ENCODE assay signal across 8 cellular contexts in the genomic region with DNA sequence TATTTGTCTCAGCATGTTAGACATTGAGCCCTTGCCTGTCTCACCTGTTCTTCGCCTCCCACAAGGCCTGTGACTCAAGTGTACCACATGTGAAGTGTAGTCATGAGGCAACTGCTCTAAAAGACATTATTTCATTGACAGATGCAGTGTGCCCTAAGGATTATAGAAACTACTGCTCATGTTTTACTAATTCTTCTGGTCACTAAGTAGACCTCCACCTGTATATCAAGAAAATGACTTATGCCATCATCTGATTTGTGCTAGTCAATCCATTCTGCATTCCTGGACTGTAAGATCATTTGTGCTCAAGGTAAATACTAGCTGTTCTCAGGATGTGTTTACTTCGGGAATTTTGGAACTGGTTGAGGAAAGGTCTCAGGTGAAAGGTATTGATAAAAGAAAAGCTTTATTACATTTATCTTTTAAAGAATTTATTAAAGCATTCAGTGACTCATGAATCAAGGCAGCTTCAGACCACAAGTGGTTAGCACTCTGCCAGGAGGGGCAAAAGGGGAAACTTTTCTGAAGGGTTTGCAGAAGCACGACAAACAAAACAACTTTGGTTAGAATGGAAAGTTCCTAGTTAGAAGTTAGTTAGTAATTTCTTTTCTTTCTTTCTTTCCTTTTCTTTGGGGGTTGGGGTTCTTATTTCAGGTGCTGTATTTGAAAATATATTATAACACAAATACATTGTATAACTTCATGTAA.
DNase-seq lines count a peak whose midpoint lies in the region; ATAC-seq and TF ChIP-seq lines count a peak whose summit lies in the region.

No MANE protein-coding gene starts in this region.

- no peak for TF ChIP-seq EP300 in upper lobe of left lung (IDR thresholded peaks at IDR 0.05)

- POLR2A ChIA-PET in MCF 10A (lab: Yijun Ruan, JAX), result interaction anchor here (0.6 to 1.3 kb wide), 2 partner anchors 97 to 228 kb away, joined by 4 read pairs; no protein-coding TSS in a partner anchor

- no peak for ATAC-seq in upper lobe of left lung (ENCODE audit: low FRiP score in 2 of 2)
- ATAC-seq in gastrocnemius medialis, result no peak

- no TSS peak for BruUV-seq in MCF 10A (replicated peaks; lab: Mats Ljungman, UMichigan)

- H3K4me3 ChIP-seq in breast epithelium (no peak overlapping the region), choroid plexus epithelial cell (ENCODE audit: low read depth, low read length) (no peak overlapping the region), thyroid gland (replicated peaks in 1 of 3) (no peak overlapping the region), upper lobe of left lung (no peak overlapping the region), gastrocnemius medialis (no peak overlapping the region)

- no peaks in the 10 kb centered on the region for H3K27me3 ChIP-seq in breast epithelium
- no peaks in the 10 kb centered on the region for H3K27me3 ChIP-seq in thyroid gland
- no peaks in the 10 kb centered on the region for H3K27me3 ChIP-seq in upper lobe of left lung
- H3K27me3 ChIP-seq in gastrocnemius medialis, result no peaks in the 10 kb centered on the region

- CTCF ChIA-PET in MCF 10A (lab: Yijun Ruan, JAX), result no interaction called here

- 58 to 63% methylated on average over 3 of the region's 3 CpGs for WGBS in thyroid gland, 2 donors
- WGBS in upper lobe of left lung, 2 donors, result 50 to 51% methylated on average over 3 of the region's 3 CpGs

- intact Hi-C loops in MCF 10A (cut with micrococcal nuclease), result no loop called here
- intact Hi-C loops in breast epithelium (cut with DNase I; ENCODE audit: low total_unique reads), result no loop called here
- intact Hi-C loops in thyroid gland (cut with DNase I), result no loop called here
- intact Hi-C loops in gastrocnemius medialis (cut with DNase I; ENCODE audit: low total_unique reads), result no loop called here

- TF ChIP-seq CTCF in MCF 10A (IDR thresholded peaks at IDR 0.05; ENCODE audit: unreplicated experiment) (no peak), breast epithelium (IDR thresholded peaks at IDR 0.05) (no peak), choroid plexus epithelial cell (conservative IDR thresholded peaks at IDR 0.05; ENCODE audit: low read depth, low read length) (no peak), thyroid gland (IDR thresholded peaks at IDR 0.05) (no peak), upper lobe of left lung (IDR thresholded peaks at IDR 0.05) (no peak), gastrocnemius medialis (IDR thresholded peaks at IDR 0.05 in 4 of 5, conservative IDR thresholded peaks at IDR 0.05 in 1 of 5) (no peak)

- H3K9me3 ChIP-seq in breast epithelium, result no peaks in the 10 kb centered on the region
- H3K9me3 ChIP-seq in thyroid gland, result no peaks in the 10 kb centered on the region
- no peaks in the 10 kb centered on the region for H3K9me3 ChIP-seq in upper lobe of left lung
- no peaks in the 10 kb centered on the region for H3K9me3 ChIP-seq in gastrocnemius medialis

- H3K4me1 ChIP-seq in breast epithelium, result no peaks in the 10 kb centered on the region
- H3K4me1 ChIP-seq in thyroid gland, result no peaks in the 10 kb centered on the region
- no peaks in the 10 kb centered on the region for H3K4me1 ChIP-seq in upper lobe of left lung
- no peaks in the 10 kb centered on the region for H3K4me1 ChIP-seq in gastrocnemius medialis

- H3K27ac ChIP-seq in breast epithelium, result no peak overlapping the region
- H3K27ac ChIP-seq in thyroid gland, result no peak overlapping the region
- no peak overlapping the region for H3K27ac ChIP-seq in upper lobe of left lung
- no peak overlapping the region for H3K27ac ChIP-seq in gastrocnemius medialis

- H3K4me3 Mint-ChIP-seq in MCF 10A (ENCODE audit: unreplicated experiment), result no peak overlapping the region

- TF ChIP-seq POLR2A in breast epithelium (IDR thresholded peaks at IDR 0.05) (no peak), thyroid gland (IDR thresholded peaks at IDR 0.05) (no peak), upper lobe of left lung (IDR thresholded peaks at IDR 0.05) (no peak), gastrocnemius medialis (IDR thresholded peaks at IDR 0.05) (no peak)

- peak; percentile 13 for DNase-seq in MCF 10A (ENCODE audit: unreplicated experiment)
- DNase-seq in breast epithelium (ENCODE audit: low spot score in 2 of 2), result no peak
- DNase-seq in NCI-H226, result peak; percentile 34
- DNase-seq in choroid plexus epithelial cell (ENCODE audit: low read depth), result peak; percentile 89
- peak; percentile 28 to 47 for DNase-seq in stimulated activated CD8-positive, alpha-beta memory T cell treated with anti-CD3 and anti-CD28 coated beads, Interleukin-4, amount 100 ng/mL, for 4 hours (ENCODE audit: low read depth in 2 of 2, low spot score in 1 of 2)
- no peak for DNase-seq in thyroid gland
- DNase-seq in upper lobe of left lung, result no peak
- no peak for DNase-seq in gastrocnemius medialis

- H3K36me3 ChIP-seq in breast epithelium (no peaks in the 10 kb centered on the region), thyroid gland (no peaks in the 10 kb centered on the region), upper lobe of left lung (no peaks in the 10 kb centered on the region), gastrocnemius medialis (no peaks in the 10 kb centered on the region)

- H3K27me3 Mint-ChIP-seq in MCF 10A (ENCODE audit: insufficient read depth, unreplicated experiment), result no peaks in the 10 kb centered on the region

- peak overlapping the region; percentile 1 for H3K27ac Mint-ChIP-seq in MCF 10A (ENCODE audit: low read depth, unreplicated experiment)

- no peaks in the 10 kb centered on the region for H3K36me3 Mint-ChIP-seq in MCF 10A (ENCODE audit: insufficient read depth, unreplicated experiment)

- H3K4me1 Mint-ChIP-seq in MCF 10A (ENCODE audit: insufficient read depth, unreplicated experiment), result peaks cover 18% of the 10 kb centered on the region

- in situ Hi-C loops in gastrocnemius medialis (cut with MboI; ENCODE audit: low sequenced_read_pairs in 4 of 4), result no loop called here

- H3K9me3 Mint-ChIP-seq in MCF 10A (ENCODE audit: unreplicated experiment), result no peaks in the 10 kb centered on the region

Comparison
In these comparisons a context has a peak if more than half of its experiments do, and no peak if none do; other contexts are left out.
1. DNase-seq: peak in MCF 10A (single experiment), NCI-H226 (single experiment), choroid plexus epithelial cell (single experiment) and stimulated activated CD8-positive, alpha-beta memory T cell treated with anti-CD3 and anti-CD28 coated beads, Interleukin-4, amount 100 ng/mL, for 4 hours (2 of 2); none in breast epithelium (0 of 2), thyroid gland (0 of 2), upper lobe of left lung (0 of 2) and gastrocnemius medialis (0 of 2).